ENCODE assay signal across 20 cellular contexts in the genomic region with DNA sequence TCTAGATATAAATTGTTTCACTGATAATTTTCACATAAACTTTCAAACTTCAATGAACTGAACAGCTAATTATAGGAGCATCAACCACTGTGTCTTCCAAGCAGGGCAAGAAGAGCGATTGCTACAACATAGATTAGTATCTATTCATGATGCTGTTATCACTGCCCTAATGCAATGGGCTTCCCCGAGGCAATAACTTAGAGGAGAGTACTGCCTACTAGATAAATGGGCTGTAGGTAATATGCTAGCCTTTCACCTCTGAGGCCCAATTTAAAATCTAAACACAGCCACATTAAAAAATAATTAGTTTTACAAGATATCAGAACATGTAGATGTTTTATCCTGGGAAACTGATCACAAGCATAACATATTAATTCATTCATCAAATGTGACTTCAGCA.
"Had no signal": no experiment of that assay in that cellular context is flagged by ENCODE, and none has a peak within 500 bp of the region (broad histone marks: within the 10 kb centered on the region; RNA-seq: fewer than 3 reads in every experiment).

No MANE protein-coding gene starts in this region.

- ATAC-seq: HepG2 had no signal

- H3K4me3 ChIP-seq: SJSA1 had no signal

- H3K4me1 ChIP-seq: SJSA1 had no signal

- DNase-seq: IMR-90, Karpas-422, KG1, MM.1S, NCI-H1092 treated with DMSO at 0.1 percent for 48 hours, NCI-H1436, NCI-H187, NCI-H2029, NCI-H2081 treated with DMSO at 0.1 percent for 48 hours, NCI-H2171, NCI-H226, NCI-H510A, NCI-H524 treated with DMSO at 0.1 percent for 48 hours, NCI-H69, NCI-H774, Right ventricle myocardium superior, RPMI8226, SIG-M5 had no signal

- H3K9me3 ChIP-seq: SJSA1 had no signal

- FAIRE-seq: HepG2 had no signal

- H3K27me3 ChIP-seq: SJSA1 had no signal

- H3K27ac ChIP-seq: SJSA1 had no signal

- H3K36me3 ChIP-seq: SJSA1 had no signal
